Comparison of ENCODE assay signal across 24 cellular contexts in the genomic region with DNA sequence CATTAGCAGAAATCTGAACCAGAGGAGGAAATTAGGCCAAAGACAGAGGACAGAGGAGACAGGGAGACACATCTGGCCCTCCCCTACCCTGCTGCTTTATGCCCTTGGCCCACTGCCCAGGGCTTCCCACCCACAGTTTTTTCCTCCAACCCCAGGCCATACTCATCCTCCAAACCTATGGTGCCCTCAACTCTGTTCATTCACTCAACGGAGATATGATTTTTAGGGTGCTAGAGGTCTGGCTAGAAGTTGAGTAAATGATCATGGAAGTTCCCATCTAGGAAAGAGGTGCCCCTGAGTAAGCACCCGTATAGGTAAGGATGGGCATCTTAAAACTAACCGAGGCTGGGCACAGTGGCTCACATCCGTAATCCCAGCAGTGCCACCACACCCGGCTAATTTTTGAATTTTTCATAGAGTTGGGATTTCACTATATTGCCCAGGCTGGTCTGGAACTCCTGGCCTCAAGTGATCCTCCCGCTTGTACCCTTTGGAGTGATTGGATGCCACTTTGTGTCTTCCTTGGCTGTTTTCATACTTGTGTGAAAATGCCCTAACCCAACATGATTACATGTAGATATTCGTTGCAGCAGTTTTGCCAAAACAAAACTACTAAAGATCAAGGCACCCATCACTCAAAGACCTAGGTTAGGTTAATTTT. TPM values are rescaled to one million over a fixed set of nuclear protein-coding genes. Genes with fewer than 3 reads are reported as not detected.
DNase-seq lines count a peak whose midpoint lies in the region; ATAC-seq and TF ChIP-seq lines count a peak whose summit lies in the region.
"Had no signal": no experiment of that assay in that cellular context is flagged by ENCODE, and none has a peak within 500 bp of the region (broad histone marks: within the 10 kb centered on the region; RNA-seq: fewer than 3 reads in every experiment).

No MANE protein-coding gene starts in this region.

- H2AFZ ChIP-seq in GM23338 (no peak overlapping the region), PC-9 (no peak overlapping the region)
- H2AFZ ChIP-seq: GM23248 had no signal

- CTCF ChIA-PET in PC-9 (lab: Charles Lee): no interaction called here
- CTCF ChIA-PET in activated CD4-positive, alpha-beta T cell treated with anti-CD3 and anti-CD28 coated beads for 36 hours (lab: Charles Lee): no interaction called here

- H3K27ac ChIP-seq in GM23338 (ENCODE audit: low read depth) (peak overlapping the region; percentile 48; the same call in 1 of the 2 replicates), PC-9 (peak overlapping the region; percentile 95)
- H3K27ac ChIP-seq: epithelial cell of prostate, GM23248, SJCRH30 had no signal

- no peak overlapping the region for H3K27ac Mint-ChIP-seq in GM23338
- H3K27ac Mint-ChIP-seq in type B pancreatic cell: peak overlapping the region; percentile 99
- H3K27ac Mint-ChIP-seq in activated CD4-positive, alpha-beta T cell treated with anti-CD3 and anti-CD28 coated beads for 36 hours: no peak overlapping the region
- H3K27ac Mint-ChIP-seq: activated CD4-positive, alpha-beta memory T cell treated with anti-CD3 and anti-CD28 coated beads for 36 hours; activated naive CD4-positive, alpha-beta T cell treated with anti-CD3 and anti-CD28 coated beads, Interleukin-2, amount 10 ng/mL, durations not matched to agents 7 days and 5 days; CD14-positive monocyte; natural killer cell treated with Interleukin-12 subunit alpha and Interleukin-12 subunit beta and Interleukin-15 and Interleukin-18, amount 100 ng/mL, for 72 hours had no signal

- no peak overlapping the region; the same call in 2 of the 3 replicates for H3K4me3 Mint-ChIP-seq in GM23338
- peak overlapping the region; percentile 64 for H3K4me3 Mint-ChIP-seq in type B pancreatic cell
- H3K4me3 Mint-ChIP-seq in activated CD4-positive, alpha-beta T cell treated with anti-CD3 and anti-CD28 coated beads for 36 hours: no peak overlapping the region
- H3K4me3 Mint-ChIP-seq: activated CD4-positive, alpha-beta memory T cell treated with anti-CD3 and anti-CD28 coated beads for 36 hours; activated naive CD4-positive, alpha-beta T cell treated with anti-CD3 and anti-CD28 coated beads, Interleukin-2, amount 10 ng/mL, durations not matched to agents 7 days and 5 days; CD14-positive monocyte; natural killer cell treated with Interleukin-12 subunit alpha and Interleukin-12 subunit beta and Interleukin-15 and Interleukin-18, amount 100 ng/mL, for 72 hours had no signal

- no peak overlapping the region for H3K4me2 ChIP-seq in GM23338
- H3K4me2 ChIP-seq in PC-9: peak overlapping the region; percentile 99

- DNase-seq in GM23338 (ENCODE audit: low spot score): no peak
- peak in 1 of 2 experiments; percentile 79 for DNase-seq in PC-9
- DNase-seq in kidney tubule cell (ENCODE audit: low spot score): peak; percentile 26
- DNase-seq in type B pancreatic cell (ENCODE audit: extremely low spot score, unreplicated experiment): no peak
- no peak for DNase-seq in NCI-H187 treated with DMSO at 0.1 percent for 48 hours (lab: John Stamatoyannopoulos, UW)
- no peak for DNase-seq in activated CD4-positive, alpha-beta T cell treated with anti-CD3 and anti-CD28 coated beads for 36 hours
- DNase-seq in stimulated activated CD4-positive, alpha-beta T cell treated with anti-CD3 and anti-CD28 coated beads, Interleukin-2, amount 100 ng/mL, for 48 hours: no peak
- DNase-seq: activated CD4-positive, alpha-beta memory T cell treated with anti-CD3 and anti-CD28 coated beads for 36 hours; activated CD8-positive, alpha-beta memory T cell treated with anti-CD3 and anti-CD28 coated beads, Interleukin-2, amount 50 U/mL, for 48 hours; activated naive CD4-positive, alpha-beta T cell treated with anti-CD3 and anti-CD28 coated beads, Interleukin-2, amount 10 ng/mL, durations not matched to agents 7 days and 5 days; EL; GM23248; kidney; NCI-H1436 treated with DMSO at 0.1 percent for 48 hours; NCI-H510A treated with DMSO at 0.1 percent for 48 hours; Peyer's patch; SJCRH30; stimulated activated CD4-positive, alpha-beta T cell treated with anti-CD3 and anti-CD28 coated beads, Interleukin-2, amount 100 ng/mL, for 24 hours; transverse colon had no signal

- peaks cover 43% of the 10 kb centered on the region for H3F3A ChIP-seq in GM23338 (replicated peaks; ENCODE audit: low read depth)
- peaks cover 82% of the 10 kb centered on the region for H3F3A ChIP-seq in PC-9 (ENCODE audit: insufficient read depth, low read depth)

- no peak overlapping the region for H3K4me3 ChIP-seq in GM23338
- peak overlapping the region; percentile 94; the same call in 1 of the 2 replicates for H3K4me3 ChIP-seq in PC-9
- H3K4me3 ChIP-seq: GM23248, SJCRH30, transverse colon had no signal

- intact Hi-C loops in PC-9 (cut with micrococcal nuclease; ENCODE audit: unreplicated experiment): loop anchor here (1.0 kb wide), 1 partner anchor 17 kb away; no protein-coding TSS in a partner anchor
- intact Hi-C loops in activated CD4-positive, alpha-beta T cell treated with anti-CD3 and anti-CD28 coated beads for 36 hours (cut with DNase I, micrococcal nuclease): no loop called here

- no TSS peak for BruUV-seq in PC-9 (replicated peaks; lab: Mats Ljungman, UMichigan)

- TF ChIP-seq CTCF in GM23338 (conservative IDR thresholded peaks at IDR 0.05; ENCODE audit: low read depth in 2 of 2) (no peak), PC-9 (conservative IDR thresholded peaks at IDR 0.05) (no peak), type B pancreatic cell (conservative IDR thresholded peaks at IDR 0.05) (no peak)

- ATAC-seq in GM23338: no peak
- no peak for ATAC-seq in activated CD4-positive, alpha-beta T cell treated with anti-CD3 and anti-CD28 coated beads for 36 hours
- ATAC-seq: activated CD4-positive, CD25-positive, alpha-beta regulatory T cell treated with anti-CD3 and anti-CD28 coated beads, Interleukin-2, amount 50 U/mL, for 24 hours had no signal

- H4K20me1 ChIP-seq in GM23338 (replicated peaks; ENCODE audit: insufficient read depth) (peaks cover 36% of the 10 kb centered on the region), PC-9 (ENCODE audit: insufficient read depth) (peaks cover 39% of the 10 kb centered on the region)

- H3K27me3 Mint-ChIP-seq in GM23338 (ENCODE audit: insufficient read depth, low read depth, poor library complexity) (peaks cover 29% of the 10 kb centered on the region), type B pancreatic cell (no peaks in the 10 kb centered on the region)
- H3K27me3 Mint-ChIP-seq in activated CD4-positive, alpha-beta T cell treated with anti-CD3 and anti-CD28 coated beads for 36 hours: no peaks in the 10 kb centered on the region
- H3K27me3 Mint-ChIP-seq: activated CD4-positive, alpha-beta memory T cell treated with anti-CD3 and anti-CD28 coated beads for 36 hours had no signal

- no peaks in the 10 kb centered on the region for H3K9me3 ChIP-seq in PC-9 (ENCODE audit: insufficient read depth, low read depth)
- H3K9me3 ChIP-seq: Peyer's patch, SJCRH30, transverse colon had no signal

- H3K4me1 ChIP-seq in GM23338 (ENCODE audit: insufficient read depth): peaks cover 21% of the 10 kb centered on the region
- H3K4me1 ChIP-seq in PC-9 (replicated peaks; ENCODE audit: insufficient read depth): peaks cover 24% of the 10 kb centered on the region
- H3K4me1 ChIP-seq: SJCRH30 had no signal

- POLR2A ChIA-PET in PC-9 (lab: Charles Lee; ENCODE audit: unreplicated experiment): no interaction called here
- POLR2A ChIA-PET in activated CD4-positive, alpha-beta T cell treated with anti-CD3 and anti-CD28 coated beads for 36 hours (lab: Charles Lee): no interaction called here

- H3K27me3 ChIP-seq in GM23338 (ENCODE audit: insufficient read depth) (no peaks in the 10 kb centered on the region), PC-9 (ENCODE audit: insufficient read depth, low read depth) (no peaks in the 10 kb centered on the region)
- H3K27me3 ChIP-seq: Peyer's patch, SJCRH30, transverse colon had no signal

- peaks cover 25% of the 10 kb centered on the region for H3K79me2 ChIP-seq in GM23338 (replicated peaks; ENCODE audit: insufficient read depth)
- H3K79me2 ChIP-seq in PC-9 (ENCODE audit: low read depth): peaks cover 49% of the 10 kb centered on the region

- H3K9me2 ChIP-seq in GM23338 (ENCODE audit: insufficient read depth) (no peaks in the 10 kb centered on the region), PC-9 (ENCODE audit: insufficient read depth) (no peaks in the 10 kb centered on the region)

- H3K36me3 Mint-ChIP-seq in GM23338 (ENCODE audit: low read depth) (peaks cover 43% of the 10 kb centered on the region), type B pancreatic cell (peaks cover 31% of the 10 kb centered on the region)
- no peaks in the 10 kb centered on the region for H3K36me3 Mint-ChIP-seq in activated CD4-positive, alpha-beta T cell treated with anti-CD3 and anti-CD28 coated beads for 36 hours (ENCODE audit: low read depth)
- H3K36me3 Mint-ChIP-seq: activated CD4-positive, alpha-beta memory T cell treated with anti-CD3 and anti-CD28 coated beads for 36 hours; activated naive CD4-positive, alpha-beta T cell treated with anti-CD3 and anti-CD28 coated beads, Interleukin-2, amount 10 ng/mL, durations not matched to agents 7 days and 5 days; CD14-positive monocyte; natural killer cell treated with Interleukin-12 subunit alpha and Interleukin-12 subunit beta and Interleukin-15 and Interleukin-18, amount 100 ng/mL, for 72 hours had no signal

- H3K36me3 ChIP-seq in GM23338 (ENCODE audit: insufficient read depth): peaks cover 31% of the 10 kb centered on the region
- H3K36me3 ChIP-seq in PC-9 (ENCODE audit: low read depth): peaks cover 40% of the 10 kb centered on the region
- H3K36me3 ChIP-seq: SJCRH30, transverse colon had no signal

- H3K9me3 Mint-ChIP-seq in GM23338 (peaks cover 4% of the 10 kb centered on the region; the same call in 1 of the 3 replicates), type B pancreatic cell (no peaks in the 10 kb centered on the region)
- no peaks in the 10 kb centered on the region for H3K9me3 Mint-ChIP-seq in activated CD4-positive, alpha-beta T cell treated with anti-CD3 and anti-CD28 coated beads for 36 hours (ENCODE audit: low read depth)
- H3K9me3 Mint-ChIP-seq: activated CD4-positive, alpha-beta memory T cell treated with anti-CD3 and anti-CD28 coated beads for 36 hours; activated naive CD4-positive, alpha-beta T cell treated with anti-CD3 and anti-CD28 coated beads, Interleukin-2, amount 10 ng/mL, durations not matched to agents 7 days and 5 days; natural killer cell treated with Interleukin-12 subunit alpha and Interleukin-12 subunit beta and Interleukin-15 and Interleukin-18, amount 100 ng/mL, for 72 hours had no signal

- H3K4me1 Mint-ChIP-seq in GM23338: peaks cover 33% of the 10 kb centered on the region
- peaks cover 13% of the 10 kb centered on the region for H3K4me1 Mint-ChIP-seq in type B pancreatic cell (ENCODE audit: unreplicated experiment)
- peaks cover 4% of the 10 kb centered on the region for H3K4me1 Mint-ChIP-seq in activated CD4-positive, alpha-beta T cell treated with anti-CD3 and anti-CD28 coated beads for 36 hours

RNA-seq across cellular contexts. Expression of a gene that starts 4.4 kb away (rescaled TPM):
- total RNA-seq in GM23338 (2014; rRNA removed; shearing (Covaris generic)): 537 and 552 TPM in 2 replicates
- 1,013 and 1,049 TPM in 2 replicates for polyA plus RNA-seq in GM23338 (2016; fragmentation: Nextera tagmentation; extraction: Ambion mirVana)
- total RNA-seq in PC-9 (2021): 2,869 and 2,977 TPM in 2 replicates
- total RNA-seq in type B pancreatic cell (ENCODE audit: low replicate concordance): 480 and 1,293 TPM in 2 replicates
- total RNA-seq in activated CD4-positive, alpha-beta T cell treated with anti-CD3 and anti-CD28 coated beads for 36 hours: 1 to 10 TPM; 5.3 to 5.4 TPM

RNA-seq across cellular contexts. Expression of a gene that starts 48.4 kb away (rescaled TPM):
- 250 and 264 TPM in 2 replicates for total RNA-seq in GM23338 (2014; rRNA removed; shearing (Covaris generic))
- 322 and 338 TPM in 2 replicates for polyA plus RNA-seq in GM23338 (2016; fragmentation: Nextera tagmentation; extraction: Ambion mirVana)
- total RNA-seq in PC-9 (2021) (2,689 and 2,962 TPM in 2 replicates), type B pancreatic cell (ENCODE audit: low replicate concordance) (768 and 2,227 TPM in 2 replicates)
- 1 to 10 TPM in 1 of 2 experiments, under 1 TPM in 1; 0.56 to 1.1 TPM for total RNA-seq in activated CD4-positive, alpha-beta T cell treated with anti-CD3 and anti-CD28 coated beads for 36 hours
- total RNA-seq: T-helper 1 cell treated with Interleukin-12 subunit alpha and Interleukin-12 subunit beta and Interleukin-4 antibody, amounts not matched to agents 30 ng/mL and 1 ng/mL, for 36 hours had no signal

RNA-seq across cellular contexts. Expression of a gene that starts 52.9 kb away (rescaled TPM):
- total RNA-seq in GM23338 (2014; rRNA removed; shearing (Covaris generic)): 564 and 584 TPM in 2 replicates
- 130 and 141 TPM in 2 replicates for polyA plus RNA-seq in GM23338 (2016; fragmentation: Nextera tagmentation; extraction: Ambion mirVana)
- total RNA-seq in PC-9 (2021) (531 and 615 TPM in 2 replicates), type B pancreatic cell (ENCODE audit: low replicate concordance) (450 and 521 TPM in 2 replicates)
- total RNA-seq in activated CD4-positive, alpha-beta T cell treated with anti-CD3 and anti-CD28 coated beads for 36 hours: 100 to 1,000 TPM; 698 to 781 TPM

Comparison
In these comparisons a context has a peak if more than half of its experiments do, and no peak if none do; other contexts are left out.
1. RNA of a gene that starts 4.4 kb away (total RNA-seq): 2,869 to 2,977 TPM in PC-9, 537 to 552 TPM in GM23338 and 480 to 1,293 TPM in type B pancreatic cell; 5.3 to 5.4 TPM in activated CD4-positive, alpha-beta T cell treated with anti-CD3 and anti-CD28 coated beads for 36 hours; every median in the first group is over 10 times any median in the second.
2. RNA of a gene that starts 48.4 kb away (total RNA-seq): 2,689 to 2,962 TPM in PC-9, 768 to 2,227 TPM in type B pancreatic cell and 250 to 264 TPM in GM23338; 0.56 to 1.1 TPM in activated CD4-positive, alpha-beta T cell treated with anti-CD3 and anti-CD28 coated beads for 36 hours; every median in the first group is over 100 times any median in the second.